ENCODE assay signal across 9 cellular contexts in the genomic region with DNA sequence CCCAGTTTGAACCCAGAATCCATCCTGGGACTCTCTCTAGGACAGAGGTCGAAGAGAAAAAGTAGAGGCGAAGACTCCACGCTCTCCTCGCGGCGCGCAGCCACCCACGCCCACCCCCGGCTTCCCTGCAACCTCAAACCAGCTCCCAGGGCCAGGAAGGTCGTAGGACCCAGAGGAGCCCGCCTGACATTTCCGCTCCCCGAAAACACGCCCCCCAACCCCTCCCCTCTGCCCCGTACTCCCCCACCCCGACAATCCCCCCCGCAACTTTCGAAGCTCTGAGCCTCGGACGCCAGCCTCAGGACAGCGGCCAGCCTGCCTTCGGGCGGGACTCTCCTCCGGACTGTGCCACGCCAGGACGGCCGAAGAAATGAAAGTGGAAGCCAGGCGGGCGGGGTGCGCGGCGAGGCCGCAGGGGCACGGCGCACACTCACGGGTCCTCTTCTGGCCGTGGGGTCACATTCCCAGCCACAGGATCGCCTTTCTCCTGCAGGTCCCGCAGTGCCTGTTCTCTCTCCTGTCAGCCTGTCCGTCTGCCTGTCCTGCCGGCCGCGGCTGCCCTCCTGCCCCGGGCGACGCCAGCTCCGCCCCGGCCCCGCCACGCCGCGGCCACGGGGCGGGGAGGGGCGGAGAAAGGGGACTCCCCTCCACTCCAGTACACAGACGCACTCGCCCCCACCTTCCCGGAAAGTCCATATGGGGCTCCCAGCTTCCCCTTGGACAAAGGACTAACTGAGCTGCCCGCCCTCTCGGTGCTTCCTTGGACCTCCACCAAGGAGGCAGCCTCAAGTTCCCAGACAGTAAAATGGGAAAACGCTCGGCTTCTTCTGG. TPM values are rescaled to one million over a fixed set of nuclear protein-coding genes. Genes with fewer than 3 reads are reported as not detected.
DNase-seq lines count a peak whose midpoint lies in the region; ATAC-seq, FAIRE-seq and TF ChIP-seq lines count a peak whose summit lies in the region.
"Had no signal": no experiment of that assay in that cellular context is flagged by ENCODE, and none has a peak within 500 bp of the region (broad histone marks: within the 10 kb centered on the region; RNA-seq: fewer than 3 reads in every experiment).

TSS of gene MOB3C (minus strand) at position 535 of the 831 bp plus-strand sequence. CDS start 3,490 bp downstream, outside the sequence.

- peaks cover 11 to 40% (median 14%) of the 10 kb centered on the region in 3 donors for H3K4me1 ChIP-seq in pancreas
- H3K4me1 ChIP-seq in thyroid gland: peaks cover 33 to 49% of the 10 kb centered on the region in 2 donors

- H3K36me3 ChIP-seq in pancreas (no peaks in the 10 kb centered on the region), thyroid gland (no peaks in the 10 kb centered on the region)

- ATAC-seq in GM19035 (IDR thresholded peaks at IDR 0.05; ENCODE audit: unreplicated experiment) (peak; percentile 72), HG03342 (IDR thresholded peaks at IDR 0.05; ENCODE audit: unreplicated experiment) (peak; percentile 55), SK-N-SH treated with all-trans-retinoic acid at 6 μM for 48 hours (peak; percentile 93), pancreas (peak; percentile 65 to 80 (median 78))

- 0% methylated on average over 34 to 62 of the region's 62 CpGs for WGBS in pancreas, 2 donors
- 0% methylated on average over 28 to 32 of the region's 62 CpGs for WGBS in thyroid gland, 2 donors

- FAIRE-seq in pancreas (lab: Jason Lieb, UNC): no peak
- FAIRE-seq: TTC549 had no signal

- no peaks in the 10 kb centered on the region for H3K9me3 Mint-ChIP-seq in activated naive CD8-positive, alpha-beta T cell treated with anti-CD3 and anti-CD28 coated beads for 36 hours

- no peaks in the 10 kb centered on the region for H3K27me3 Mint-ChIP-seq in activated naive CD8-positive, alpha-beta T cell treated with anti-CD3 and anti-CD28 coated beads for 36 hours

- TF ChIP-seq POLR2A in thyroid gland (IDR thresholded peaks at IDR 0.05): peak in 1 of 2 donors; percentile 87

- H3K27ac ChIP-seq in pancreas (peak within 1 kb of the TSS; percentile 63 to 95 (median 86)), thyroid gland (peak within 1 kb of the TSS; percentile 82 to 91 (median 87))

- H3K4me3 ChIP-seq in pancreas (peak within 1 kb of the TSS; percentile 67 to 76 (median 72)), thyroid gland (replicated peaks in 1 of 3) (peak within 1 kb of the TSS; percentile 39 to 83 (median 66))

- H3K27ac Mint-ChIP-seq in activated naive CD8-positive, alpha-beta T cell treated with anti-CD3 and anti-CD28 coated beads for 36 hours: peak within 1 kb of the TSS; percentile 88

- DNase-seq in AG09319 (ENCODE audit: extremely low read depth, low read depth) (peak; percentile 59), head of caudate nucleus (peak; percentile 53 to 89 (median 78)), pancreas (peak; percentile 75 to 89 (median 82)), thyroid gland (peak; percentile 71 to 73)
- DNase-seq in activated naive CD8-positive, alpha-beta T cell treated with anti-CD3 and anti-CD28 coated beads for 36 hours: peak; percentile 63

- H3K4me3 Mint-ChIP-seq in activated naive CD8-positive, alpha-beta T cell treated with anti-CD3 and anti-CD28 coated beads for 36 hours: peak within 1 kb of the TSS; percentile 84

- intact Hi-C loops in head of caudate nucleus (cut with DNase I) (loop anchor here (10.0 kb wide), 1 partner anchor 48 kb away; the partner anchor contains the start of gene ATPAF1), pancreas (cut with DNase I) (no loop called here), thyroid gland (cut with DNase I) (no loop called here)

- TF ChIP-seq CTCF in AG09319 (IDR thresholded peaks at IDR 0.05; ENCODE audit: low read depth, low read length) (no peak), pancreas (IDR thresholded peaks at IDR 0.05) (no peak), thyroid gland (IDR thresholded peaks at IDR 0.05) (no peak)

- H3K9me3 ChIP-seq in pancreas (no peaks in the 10 kb centered on the region), thyroid gland (no peaks in the 10 kb centered on the region)

- H3K4me1 Mint-ChIP-seq in activated naive CD8-positive, alpha-beta T cell treated with anti-CD3 and anti-CD28 coated beads for 36 hours: peaks cover 33% of the 10 kb centered on the region

- H3K27me3 ChIP-seq in pancreas (no peaks in the 10 kb centered on the region), thyroid gland (no peaks in the 10 kb centered on the region)

- peaks cover 1% of the 10 kb centered on the region for H3K36me3 Mint-ChIP-seq in activated naive CD8-positive, alpha-beta T cell treated with anti-CD3 and anti-CD28 coated beads for 36 hours

TF ChIP-seq in SK-N-SH treated with all-trans-retinoic acid at 6 μM for 48 hours, 23 proteins besides CTCF, POLR2A, EP300 and RAD21:
- TF ChIP-seq ZNF565 (CRISPR knock-in tag; conservative IDR thresholded peaks at IDR 0.05; ENCODE audit: low read depth) (no peak), SNAI2 (CRISPR knock-in tag; IDR thresholded peaks at IDR 0.05) (no peak), ARNTL (CRISPR knock-in tag; IDR thresholded peaks at IDR 0.05; ENCODE audit: borderline replicate concordance, low read depth) (no peak), ZFP3 (CRISPR knock-in tag; IDR thresholded peaks at IDR 0.05) (0 out of 2 replicates have a peak, but pooled peaks have one; percentile 16)

RNA-seq across cellular contexts. Expression of gene MOB3C, which starts in this region (rescaled TPM):
- total RNA-seq in activated naive CD8-positive, alpha-beta T cell treated with anti-CD3 and anti-CD28 coated beads for 36 hours: 1 to 10 TPM; 8.7 TPM
- 10 to 100 TPM; 11.2 to 21.3 (median 14.4) TPM for total RNA-seq in pancreas
- polyA plus RNA-seq in pancreas: 10 to 100 TPM; 14.0 to 16.7 TPM
- total RNA-seq in thyroid gland: 10 to 100 TPM; 22.4 to 30.8 (median 26.6) TPM

Comparison
In these comparisons a context has a peak if more than half of its experiments do, and no peak if none do; other contexts are left out.
1. Peak in every context shown above with its lines: DNase-seq, ATAC-seq, H3K4me3 ChIP-seq and H3K27ac ChIP-seq.